In the genomic region with DNA sequence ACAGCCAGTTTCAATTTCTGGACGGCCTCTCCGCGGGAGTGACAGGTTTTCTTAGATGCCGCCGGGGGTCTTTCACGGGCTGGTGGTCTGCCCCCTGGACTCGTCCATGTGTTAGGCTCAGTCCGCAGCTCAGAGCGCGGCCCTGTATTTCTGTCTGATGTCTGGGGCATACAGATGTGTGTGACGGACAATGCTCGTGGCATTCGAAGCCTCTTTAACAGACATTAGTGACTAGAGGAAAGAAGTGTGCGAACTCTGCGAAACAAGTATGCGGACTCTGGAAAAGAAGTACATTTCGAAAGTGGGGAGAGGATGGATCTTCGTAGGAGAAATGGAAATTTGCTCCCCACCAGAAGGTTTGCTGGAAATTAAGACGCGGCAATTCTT, we compare ENCODE assay signal across 8 cellular contexts. TPM values are rescaled to one million over a fixed set of nuclear protein-coding genes. Genes with fewer than 3 reads are reported as not detected.
DNase-seq lines count a peak whose midpoint lies in the region; ATAC-seq and TF ChIP-seq lines count a peak whose summit lies in the region.

No MANE protein-coding gene starts in this region.

- H2AFZ ChIP-seq in KMS-11 (ENCODE audit: low read depth), result peak overlapping the region; percentile 96

- H3K9me3 ChIP-seq in CD4-positive, CD25-positive, alpha-beta regulatory T cell (ENCODE audit: control insufficient read depth in 2 of 2, low read length in 2 of 2), result no peaks in the 10 kb centered on the region

- H4K20me1 ChIP-seq in KMS-11 (ENCODE audit: insufficient read depth), result no peaks in the 10 kb centered on the region

- H3K79me2 ChIP-seq in KMS-11 (ENCODE audit: insufficient read depth, low read depth), result peaks cover 33% of the 10 kb centered on the region

- H3K4me1 Mint-ChIP-seq in CD4-positive, CD25-positive, alpha-beta regulatory T cell, result peaks cover 19 to 26% (median 23%) of the 10 kb centered on the region in 4 donors
- peaks cover 31% of the 10 kb centered on the region for H3K4me1 Mint-ChIP-seq in brain

- TF ChIP-seq CTCF in KMS-11 (conservative IDR thresholded peaks at IDR 0.05; ENCODE audit: low read depth, low read length) (no peak), brain (conservative IDR thresholded peaks at IDR 0.05) (no peak), kidney epithelial cell (IDR thresholded peaks at IDR 0.05; ENCODE audit: insufficient read depth, low read length, poor library complexity, severe bottlenecking) (no peak)

- H3K36me3 ChIP-seq in CD4-positive, CD25-positive, alpha-beta regulatory T cell (ENCODE audit: control insufficient read depth, insufficient read depth, low read length), result no peaks in the 10 kb centered on the region
- H3K36me3 ChIP-seq in KMS-11 (ENCODE audit: insufficient read depth) (no peaks in the 10 kb centered on the region), kidney epithelial cell (ENCODE audit: control insufficient read depth, insufficient read depth, low read length) (no peaks in the 10 kb centered on the region)

- H3K27ac ChIP-seq in CD4-positive, CD25-positive, alpha-beta regulatory T cell (ENCODE audit: insufficient read depth, low read length, poor library complexity, severe bottlenecking), result peak overlapping the region; percentile 80
- no peak overlapping the region for H3K27ac ChIP-seq in KMS-11

- H3K9me3 Mint-ChIP-seq in CD4-positive, CD25-positive, alpha-beta regulatory T cell, result no peaks in the 10 kb centered on the region
- no peaks in the 10 kb centered on the region for H3K9me3 Mint-ChIP-seq in brain

- H3K4me3 ChIP-seq in CD4-positive, CD25-positive, alpha-beta regulatory T cell (ENCODE audit: low read depth, low read length), result peak overlapping the region; percentile 84
- H3K4me3 ChIP-seq in KMS-11 (IDR thresholded peaks at IDR 0.05; ENCODE audit: insufficient read depth, low read depth, low read length) (peak overlapping the region; percentile 45), kidney epithelial cell (ENCODE audit: low read depth, low read length) (peak overlapping the region; percentile 90)

- no peak for ATAC-seq in CD4-positive, CD25-positive, alpha-beta regulatory T cell (ENCODE audit: low read depth in 2 of 2)
- ATAC-seq in HG03432 (IDR thresholded peaks at IDR 0.05; ENCODE audit: unreplicated experiment), result no peak
- ATAC-seq in HG02938 (IDR thresholded peaks at IDR 0.05; ENCODE audit: unreplicated experiment), result no peak
- ATAC-seq in GM21723 (IDR thresholded peaks at IDR 0.05; ENCODE audit: unreplicated experiment), result no peak

- peaks cover 13% of the 10 kb centered on the region for H3K27me3 Mint-ChIP-seq in CD4-positive, CD25-positive, alpha-beta regulatory T cell
- peaks cover 11% of the 10 kb centered on the region for H3K27me3 Mint-ChIP-seq in brain

- H3K9ac ChIP-seq in KMS-11, result peak overlapping the region; percentile 63; the same call in 1 of the 2 replicates

- peak in 1 of 3 donors; percentile 2 for DNase-seq in CD4-positive, CD25-positive, alpha-beta regulatory T cell
- no peak for DNase-seq in kidney epithelial cell (ENCODE audit: low read depth)
- peak; percentile 13 for DNase-seq in superior temporal gyrus (ENCODE audit: extremely low spot score)

- H3K4me2 ChIP-seq in KMS-11, result peak overlapping the region; percentile 88

- H3K36me3 Mint-ChIP-seq in CD4-positive, CD25-positive, alpha-beta regulatory T cell, result no peaks in the 10 kb centered on the region
- H3K36me3 Mint-ChIP-seq in brain, result peaks cover 4% of the 10 kb centered on the region

- H3K4me3 Mint-ChIP-seq in CD4-positive, CD25-positive, alpha-beta regulatory T cell, result peak overlapping the region; percentile 94 to 100 (median 98)
- peak overlapping the region; percentile 95 to 97 (median 96) for H3K4me3 Mint-ChIP-seq in brain

- H3K4me1 ChIP-seq in CD4-positive, CD25-positive, alpha-beta regulatory T cell (ENCODE audit: control insufficient read depth, insufficient read depth, low read length, poor library complexity, severe bottlenecking), result peaks cover 20% of the 10 kb centered on the region
- peaks cover 20% of the 10 kb centered on the region for H3K4me1 ChIP-seq in KMS-11 (ENCODE audit: low read depth, poor library complexity, severe bottlenecking)

- no peaks in the 10 kb centered on the region for H3K27me3 ChIP-seq in CD4-positive, CD25-positive, alpha-beta regulatory T cell (ENCODE audit: control insufficient read depth, insufficient read depth, low read length)
- H3K27me3 ChIP-seq in KMS-11 (ENCODE audit: insufficient read depth, low read depth) (no peaks in the 10 kb centered on the region), kidney epithelial cell (ENCODE audit: control insufficient read depth, insufficient read depth, low read length) (no peaks in the 10 kb centered on the region)

- peak overlapping the region in 2 of 3 donors; percentile 96 to 97 for H3K27ac Mint-ChIP-seq in CD4-positive, CD25-positive, alpha-beta regulatory T cell
- peak overlapping the region; percentile 92 to 99 (median 96) for H3K27ac Mint-ChIP-seq in brain

RNA-seq across cellular contexts. Expression of a gene that starts 0.8 kb away (rescaled TPM):
- 28.1 TPM for total RNA-seq in CD4-positive, CD25-positive, alpha-beta regulatory T cell
- polyA plus RNA-seq in CD4-positive, CD25-positive, alpha-beta regulatory T cell, result 10 to 100 TPM in 3 of 4 donors, 1 to 10 TPM in 1; 9.7 to 18.5 (median 17.1) TPM
- polyA plus RNA-seq in brain (ENCODE audit: insufficient read depth, low read depth, low replicate concordance), result 5.7 TPM
- total RNA-seq in kidney epithelial cell, result 19.7 and 26.1 TPM in 2 replicates
